Comparison of ENCODE assay signal across 26 cellular contexts in genomic region chr1:195045072-195045471, GRCh38.
"Had no signal": no experiment of that assay in that cellular context is flagged by ENCODE, and none has a peak within 500 bp of the region (broad histone marks: within the 10 kb centered on the region; RNA-seq: fewer than 3 reads in every experiment).

No MANE protein-coding gene starts in this region.

- H3K79me2 ChIP-seq: parathyroid adenoma had no signal

- H3K4me2 ChIP-seq: neural progenitor cell had no signal

- H3K4me3 ChIP-seq: neural progenitor cell, ovary, psoas muscle, right lobe of liver, sigmoid colon, stomach, thoracic aorta, thyroid gland, tibial nerve, upper lobe of left lung, vagina had no signal

- H3K36me3 ChIP-seq: neural progenitor cell, ovary, right lobe of liver, sigmoid colon, stomach, thoracic aorta, thyroid gland, tibial nerve, upper lobe of left lung, vagina had no signal

- H3K9ac ChIP-seq: neural progenitor cell, parathyroid adenoma had no signal

- DNase-seq: natural killer cell; occipital lobe; ovary; posterior cingulate gyrus; psoas muscle; right cardiac atrium; right lobe of liver; sigmoid colon; small intestine; stimulated activated CD4-positive, alpha-beta T cell treated with anti-CD3 and anti-CD28 coated beads, Interleukin-15, amount 100 ng/mL, for 24 hours; stimulated activated CD4-positive, alpha-beta T cell treated with anti-CD3 and anti-CD28 coated beads, Interleukin-2, amount 100 ng/mL, for 24 hours; stimulated activated CD4-positive, alpha-beta T cell treated with anti-CD3 and anti-CD28 coated beads, Interleukin-2, amount 100 ng/mL, for 48 hours; stimulated activated CD4-positive, alpha-beta T cell treated with anti-CD3 and anti-CD28 coated beads, Interleukin-4, amount 100 ng/mL, for 24 hours; stimulated activated naive B cell treated with anti-CD40 and anti-IgM and Interleukin-4, amounts not matched to agents 10 μg/mL and 1 μg/mL and 100 μg/mL, for 72 hours; stimulated activated naive CD4-positive, alpha-beta T cell treated with Interleukin-2 at 50 U/mL for 16 hours; stomach; thyroid gland; trophoblast cell; upper lobe of left lung had no signal

- H3K27me3 ChIP-seq: neural progenitor cell, ovary, right lobe of liver, sigmoid colon, stomach, thyroid gland, tibial nerve, upper lobe of left lung, vagina had no signal

- H3K9me3 ChIP-seq: ovary, psoas muscle, right lobe of liver, sigmoid colon, thoracic aorta, thyroid gland, tibial nerve, upper lobe of left lung, vagina had no signal

- H2AFZ ChIP-seq: neural progenitor cell, parathyroid adenoma had no signal

- H3K27ac ChIP-seq: neural progenitor cell, ovary, parathyroid adenoma, psoas muscle, right lobe of liver, sigmoid colon, stomach, thoracic aorta, thyroid gland, tibial nerve, upper lobe of left lung, vagina had no signal

- FAIRE-seq: urothelium cell line had no signal

- H3K4me1 ChIP-seq: neural progenitor cell, parathyroid adenoma, psoas muscle, right lobe of liver, sigmoid colon, stomach, thyroid gland, tibial nerve, upper lobe of left lung, vagina had no signal

- ATAC-seq: natural killer cell; psoas muscle; right cardiac atrium; stimulated activated effector memory CD8-positive, alpha-beta T cell treated with anti-CD3 and anti-CD28 coated beads, Interleukin-12 subunit alpha, Interleukin-12 subunit beta, amount 100 ng/mL, for 72 hours; stimulated activated naive B cell treated with anti-CD40 and anti-IgM and Interleukin-4, amounts not matched to agents 10 μg/mL and 1 μg/mL and 100 μg/mL, for 72 hours had no signal
